12 cellular contexts compared by ENCODE assay signal in the genomic region with DNA sequence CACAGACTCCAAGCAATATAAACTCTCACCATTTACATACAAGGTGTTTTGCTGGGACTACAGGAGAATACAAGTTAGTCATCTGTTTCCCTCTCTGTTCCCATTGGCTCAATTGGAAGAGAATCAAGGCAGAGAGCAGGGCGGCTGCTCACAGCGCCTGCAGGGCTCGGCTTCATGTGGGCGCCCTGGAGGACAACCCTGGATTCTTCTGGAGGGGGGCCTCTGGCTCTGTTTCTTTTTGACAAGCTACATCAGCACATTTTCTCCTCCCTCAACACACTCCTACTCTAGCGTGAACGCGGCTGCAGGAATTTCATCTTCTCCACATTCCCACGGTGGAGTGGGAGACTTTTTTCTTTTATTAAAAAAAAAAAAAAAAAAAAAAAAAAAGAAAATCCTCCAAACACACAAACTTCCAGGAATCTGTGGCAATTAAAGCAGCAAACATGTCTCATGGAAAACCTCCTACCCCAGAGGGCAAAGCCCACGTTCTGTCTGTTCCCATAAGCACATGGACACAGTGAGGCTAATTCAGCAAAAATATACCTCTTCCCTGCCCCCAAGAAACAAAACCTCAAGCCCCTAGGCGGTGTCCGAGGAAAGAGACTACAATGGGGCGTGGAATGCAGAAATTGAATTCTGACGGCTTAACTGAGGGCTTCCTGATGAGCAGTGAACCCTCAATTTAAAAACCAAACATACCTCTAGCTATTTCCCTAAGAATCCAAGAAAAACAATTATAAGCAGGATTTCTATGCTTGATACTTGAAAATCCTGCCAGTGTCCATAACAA. TPM values are rescaled to one million over a fixed set of nuclear protein-coding genes. Genes with fewer than 3 reads are reported as not detected.
DNase-seq lines count a peak whose midpoint lies in the region; ATAC-seq, FAIRE-seq and TF ChIP-seq lines count a peak whose summit lies in the region.
"Had no signal": no experiment of that assay in that cellular context is flagged by ENCODE, and none has a peak within 500 bp of the region (broad histone marks: within the 10 kb centered on the region; RNA-seq: fewer than 3 reads in every experiment).

No MANE protein-coding gene starts in this region.

- no peak overlapping the region for H2BK120ac ChIP-seq in IMR-90 (ENCODE audit: low read depth, low read length)

- H3K4me1 ChIP-seq in IMR-90 (ENCODE audit: control insufficient read depth, insufficient read depth, low read length) (peaks cover 8% of the 10 kb centered on the region), left lung (no peaks in the 10 kb centered on the region), upper lobe of right lung (no peaks in the 10 kb centered on the region)
- H3K4me1 ChIP-seq: breast epithelium had no signal

- peak overlapping the region in 1 of 2 experiments; percentile 13; a peak in 1 of 4 replicates for H4K8ac ChIP-seq in IMR-90 (ENCODE audit: low read depth in 2 of 2, low read length in 2 of 2)

- dilution Hi-C loops in IMR-90 (cut with HindIII; ENCODE audit: low sequenced_read_pairs, unreplicated experiment) = no loop called here

- H4K20me1 ChIP-seq in IMR-90 (ENCODE audit: insufficient read depth, low read length) = no peaks in the 10 kb centered on the region; the same call in 1 of the 2 replicates

- no peaks in the 10 kb centered on the region for H3K4me1 Mint-ChIP-seq in progenitor cell of endocrine pancreas (ENCODE audit: low read depth)

- DNase-seq in IMR-90 (peak; percentile 42), left lung (no peak), upper lobe of right lung (no peak), left colon (no peak), progenitor cell of endocrine pancreas (ENCODE audit: low spot score, unreplicated experiment) (no peak)
- DNase-seq: activated T-cell treated with anti-CD3 and anti-CD28 coated beads, Interleukin-2, amount 50 U/mL, for 24 hours; MV-4-11; NCI-H526 treated with DMSO at 0.1 percent for 48 hours; stimulated activated CD8-positive, alpha-beta memory T cell treated with anti-CD3 and anti-CD28 coated beads, Interleukin-4, amount 100 ng/mL, for 48 hours had no signal

- peak overlapping the region; percentile 46; the same call in 1 of the 2 replicates for H3K14ac ChIP-seq in IMR-90 (replicated peaks; ENCODE audit: low read depth, low read length)

- H3K56ac ChIP-seq in IMR-90 (ENCODE audit: extremely low read depth, insufficient read depth, low read length) = no peak overlapping the region

- intact Hi-C loops in IMR-90 (cut with micrococcal nuclease) (loop anchor here (2.0 kb wide), 1 partner anchor 14 kb away; no protein-coding TSS in a partner anchor), left lung (cut with DNase I) (no loop called here), upper lobe of right lung (cut with DNase I) (no loop called here), left colon (cut with DNase I, micrococcal nuclease) (no loop called here)

- H3K4me3 Mint-ChIP-seq in progenitor cell of endocrine pancreas (ENCODE audit: low read depth) = no peak overlapping the region
- H3K4me3 Mint-ChIP-seq: activated T-cell treated with anti-CD3 and anti-CD28 coated beads, Interleukin-2, amount 50 U/mL, for 24 hours had no signal

- H2AK9ac ChIP-seq in IMR-90 (replicated peaks; ENCODE audit: low read depth, low read length, poor library complexity) = peak overlapping the region; percentile 16

- no TSS peak for BruUV-seq in IMR-90 (replicated peaks; lab: Mats Ljungman, UMichigan)

- no peaks in the 10 kb centered on the region for H3K9me3 Mint-ChIP-seq in progenitor cell of endocrine pancreas (ENCODE audit: low read depth)
- H3K9me3 Mint-ChIP-seq: activated T-cell treated with anti-CD3 and anti-CD28 coated beads, Interleukin-2, amount 50 U/mL, for 24 hours had no signal

- no peaks in the 10 kb centered on the region for H3K79me1 ChIP-seq in IMR-90 (ENCODE audit: low read depth in 1 of 2, low read length in 2 of 2)

- H3K9me3 ChIP-seq in IMR-90 (ENCODE audit: control insufficient read depth, insufficient read depth, low read length) = no peaks in the 10 kb centered on the region
- H3K9me3 ChIP-seq in left lung = no peaks in the 10 kb centered on the region
- H3K9me3 ChIP-seq in upper lobe of right lung = no peaks in the 10 kb centered on the region
- H3K9me3 ChIP-seq: breast epithelium had no signal

- no peak overlapping the region for H3K27ac ChIP-seq in IMR-90 (ENCODE audit: insufficient read depth, low read length)
- peak overlapping the region in 1 of 2 donors; percentile 19 for H3K27ac ChIP-seq in left lung
- no peak overlapping the region for H3K27ac ChIP-seq in upper lobe of right lung

- CTCF ChIA-PET in IMR-90 (lab: Yijun Ruan, JAX) = no interaction called here

- H3K4me3 ChIP-seq in IMR-90 (ENCODE audit: insufficient read depth, low read depth, low read length) (no peak overlapping the region), left lung (no peak overlapping the region), upper lobe of right lung (no peak overlapping the region)

- H3K18ac ChIP-seq in IMR-90 (ENCODE audit: low read depth, low read length) = no peak overlapping the region

- no peak overlapping the region for H3K23ac ChIP-seq in IMR-90 (ENCODE audit: low read depth, low read length)

- H4K5ac ChIP-seq in IMR-90 (ENCODE audit: low read depth, low read length) = no peak overlapping the region

- no peak overlapping the region for H2BK15ac ChIP-seq in IMR-90 (ENCODE audit: low read depth, low read length)

- peak; percentile 78 for FAIRE-seq in endometrium (lab: Jason Lieb, UNC)

- H3K36me3 ChIP-seq in IMR-90 (ENCODE audit: control insufficient read depth, insufficient read depth, low read length) = no peaks in the 10 kb centered on the region
- no peaks in the 10 kb centered on the region for H3K36me3 ChIP-seq in left lung
- H3K36me3 ChIP-seq in upper lobe of right lung = no peaks in the 10 kb centered on the region
- H3K36me3 ChIP-seq: breast epithelium had no signal

- TF ChIP-seq RAD21 in IMR-90 (IDR thresholded peaks at IDR 0.05; ENCODE audit: low read length) = no peak

- no peak for TF ChIP-seq CTCF in IMR-90 (conservative IDR thresholded peaks at IDR 0.05; ENCODE audit: low read depth, low read length)
- no peak for TF ChIP-seq CTCF in left lung (IDR thresholded peaks at IDR 0.05)
- no peak for TF ChIP-seq CTCF in upper lobe of right lung (IDR thresholded peaks at IDR 0.05)
- TF ChIP-seq CTCF in progenitor cell of endocrine pancreas (IDR thresholded peaks at IDR 0.05; ENCODE audit: unreplicated experiment) = no peak

- no peak overlapping the region for H2BK20ac ChIP-seq in IMR-90 (ENCODE audit: low read depth, low read length)

- H3K9ac ChIP-seq in IMR-90 (ENCODE audit: low read depth, low read length) = no peak overlapping the region

- no peak for TF ChIP-seq POLR2A in IMR-90 (IDR thresholded peaks at IDR 0.05; ENCODE audit: low read depth, low read length)

- no peak overlapping the region for H2BK5ac ChIP-seq in IMR-90 (ENCODE audit: low read depth, low read length, poor library complexity, severe bottlenecking)

- peaks cover 2% of the 10 kb centered on the region for H3K36me3 Mint-ChIP-seq in progenitor cell of endocrine pancreas (ENCODE audit: insufficient read depth)

- ATAC-seq in IMR-90 (ENCODE audit: low read depth) (peak; percentile 38), left lung (peak; percentile 66), upper lobe of right lung (peak; percentile 27), left colon (no peak), GM18907 (IDR thresholded peaks at IDR 0.05; ENCODE audit: unreplicated experiment) (no peak)

- 60% methylated on average over 1 of the region's 13 CpGs; no CpG with 5 or more reads in 1 of the 2 experiments for WGBS in IMR-90 (ENCODE audit: extremely low coverage in 2 of 2, insufficient read length in 1 of 2), 2 experiments

- POLR2A ChIA-PET in IMR-90 (lab: Charles Lee; ENCODE audit: unreplicated experiment) = no interaction called here

- in situ Hi-C loops in IMR-90 (cut with MboI; ENCODE audit: low sequenced_read_pairs) = no loop called here

- no peaks in the 10 kb centered on the region for H3K27me3 Mint-ChIP-seq in progenitor cell of endocrine pancreas

- H3K4ac ChIP-seq in IMR-90 (ENCODE audit: low read depth, low read length) = no peak overlapping the region

- no peak overlapping the region for H2AFZ ChIP-seq in IMR-90 (replicated peaks; ENCODE audit: low read length, poor library complexity)

- no peak overlapping the region for H3K4me2 ChIP-seq in IMR-90 (ENCODE audit: low read depth, low read length)

- H3K27me3 ChIP-seq in IMR-90 (ENCODE audit: control insufficient read depth, insufficient read depth, low read length) (no peaks in the 10 kb centered on the region), left lung (peaks cover 0 to 6% of the 10 kb centered on the region in 2 donors), upper lobe of right lung (no peaks in the 10 kb centered on the region)
- H3K27me3 ChIP-seq: breast epithelium had no signal

- H3K9me1 ChIP-seq in IMR-90 (ENCODE audit: insufficient read depth, low read length) = peaks cover 7% of the 10 kb centered on the region; the same call in 1 of the 2 replicates

- H4K91ac ChIP-seq in IMR-90 (ENCODE audit: insufficient read depth, low read depth, low read length) = no peak overlapping the region

- no peak overlapping the region for H3K27ac Mint-ChIP-seq in progenitor cell of endocrine pancreas
- H3K27ac Mint-ChIP-seq: activated T-cell treated with anti-CD3 and anti-CD28 coated beads, Interleukin-2, amount 50 U/mL, for 24 hours had no signal

- H2AK5ac ChIP-seq in IMR-90 (ENCODE audit: low read depth, low read length) = no peak overlapping the region

TF ChIP-seq in IMR-90, 13 proteins besides CTCF, POLR2A, EP300 and RAD21:
- peak; percentile 53; the same call in 1 of the 2 replicates for TF ChIP-seq MAZ (IDR thresholded peaks at IDR 0.05; ENCODE audit: borderline replicate concordance, low read depth, low read length)
- no peak for TF ChIP-seq MXI1 (IDR thresholded peaks at IDR 0.05; ENCODE audit: borderline replicate concordance, low read depth, low read length)

RNA-seq across cellular contexts. Expression of a gene that starts 50.6 kb away (rescaled TPM):
- total RNA-seq in IMR-90 (2012; rRNA removed) (2.5 and 3.3 TPM in 2 replicates), left lung (1 to 10 TPM; 6.9 to 7.1 TPM), upper lobe of right lung (6.5 TPM), left colon (1 to 10 TPM; 2.5 to 2.7 TPM), progenitor cell of endocrine pancreas (21.5 and 25.8 TPM in 2 replicates)
- polyA plus RNA-seq in IMR-90 (2012; rRNA removed) = 4.6 and 4.7 TPM in 2 replicates
- 4.8 and 5.6 TPM in 2 replicates for polyA plus RNA-seq in IMR-90 (2012; cell fraction: cytosol; rRNA removed)
- 3.6 and 3.7 TPM in 2 replicates for polyA plus RNA-seq in IMR-90 (2012; cell fraction: nucleus; rRNA removed; ENCODE audit: low replicate concordance)

Comparison
In these comparisons a context has a peak if more than half of its experiments do, and no peak if none do; other contexts are left out.
1. ATAC-seq: peak in IMR-90 (single experiment), left lung (single experiment) and upper lobe of right lung (single experiment); none in left colon (single experiment) and GM18907 (single experiment).